In genomic region chr19:23145617-23146415, GRCh38 we compare ENCODE assay signal across 20 cellular contexts. TPM values are rescaled to one million over a fixed set of nuclear protein-coding genes. Genes with fewer than 3 reads are reported as not detected.
DNase-seq lines count a peak whose midpoint lies in the region; ATAC-seq, FAIRE-seq and TF ChIP-seq lines count a peak whose summit lies in the region.
"Had no signal": no experiment of that assay in that cellular context is flagged by ENCODE, and none has a peak within 500 bp of the region (broad histone marks: within the 10 kb centered on the region; RNA-seq: fewer than 3 reads in every experiment).

No MANE protein-coding gene starts in this region.

- H4K20me1 ChIP-seq in OCI-LY7 (ENCODE audit: insufficient read depth, low read length) (no peaks in the 10 kb centered on the region), H1 (replicated peaks in 1 of 2; ENCODE audit: control insufficient read depth in 1 of 2, insufficient read depth in 2 of 2, low read length in 2 of 2) (no peaks in the 10 kb centered on the region)
- H4K20me1 ChIP-seq: BLaER1 had no signal

- H3K23me2 ChIP-seq in H1 (ENCODE audit: low read depth, low read length) = no peaks in the 10 kb centered on the region

- H3K27me3 ChIP-seq in H1 (replicated peaks in 1 of 4; ENCODE audit: control insufficient read depth in 3 of 4, extremely low read depth in 1 of 4, insufficient read depth in 3 of 4, low read length in 3 of 4) = no peaks in the 10 kb centered on the region
- no peaks in the 10 kb centered on the region for H3K27me3 ChIP-seq in iPS-20b (ENCODE audit: insufficient read depth, low read length)
- H3K27me3 ChIP-seq: BLaER1 had no signal

- intact Hi-C loops in OCI-LY7 (cut with micrococcal nuclease; ENCODE audit: unreplicated experiment) = no loop called here

- no peak overlapping the region for H4K5ac ChIP-seq in H1 (ENCODE audit: insufficient read length, low read depth, low read length)

- no peak overlapping the region for H2BK5ac ChIP-seq in H1 (ENCODE audit: low read depth, low read length)

- H3K9me3 ChIP-seq in OCI-LY7 (ENCODE audit: low read length) (peaks cover 48% of the 10 kb centered on the region), H1 (ENCODE audit: insufficient read depth in 2 of 2, low read depth in 1 of 2, low read length in 1 of 2) (peaks cover 48 to 56% of the 10 kb centered on the region in 2 experiments), iPS-20b (ENCODE audit: insufficient read depth, low read depth, low read length) (peaks cover 86% of the 10 kb centered on the region)

- no peak overlapping the region for H2BK15ac ChIP-seq in H1 (ENCODE audit: low read length)

- in situ Hi-C loops in KBM-7 (cut with MboI; ENCODE audit: low pct_unique_long_range_greater_than_20kb, low sequenced_read_pairs) = no loop called here

- H3K18ac ChIP-seq in H1 (ENCODE audit: extremely low read depth, low read length) = no peak overlapping the region

- no peak for TF ChIP-seq POLR2A in H1 (IDR thresholded peaks at IDR 0.05; ENCODE audit: control extremely low read depth in 1 of 2, low read depth in 2 of 2, low read length in 2 of 2)

- H3K56ac ChIP-seq in H1 (replicated peaks; ENCODE audit: insufficient read length, low read depth, low read length) = no peak overlapping the region

- no peak for TF ChIP-seq RAD21 in H1 (IDR thresholded peaks at IDR 0.05 in 1 of 2, conservative IDR thresholded peaks at IDR 0.05 in 1 of 2; ENCODE audit: low read depth in 2 of 2, low read length in 2 of 2)

- no peak for ATAC-seq in left lobe of liver
- ATAC-seq: CD8-positive, alpha-beta T cell; GM23338 had no signal

- no peak overlapping the region for H3K23ac ChIP-seq in H1 (ENCODE audit: insufficient read length)

- BruUV-seq in OCI-LY7 (replicated peaks; lab: Mats Ljungman, UMichigan) = TSS peak; percentile 41

- H2AK5ac ChIP-seq in H1 (ENCODE audit: low read depth, low read length) = no peak overlapping the region

- H3K4me2 ChIP-seq in OCI-LY7 (ENCODE audit: low read length) = no peak overlapping the region
- H3K4me2 ChIP-seq in H1 (ENCODE audit: insufficient read depth in 1 of 2, low read depth in 2 of 2, low read length in 2 of 2) = no peak overlapping the region
- H3K4me2 ChIP-seq: BLaER1, GM23338 had no signal

- WGBS in H1 (ENCODE audit: extremely low coverage in 1 of 2, insufficient coverage in 1 of 2, insufficient read length in 1 of 2, insufficient replicate concordance in 2 of 2, low coverage in 1 of 2, low lambda C conversion rate in 2 of 2, missing lambda C conversion rate in 1 of 2), 2 experiments = 88% methylated on average over 3 of the region's 3 CpGs; no CpG with 5 or more reads in 1 of the 2 experiments

- H3K4me1 ChIP-seq in OCI-LY7 (ENCODE audit: insufficient read depth, low read length, poor library complexity, severe bottlenecking) = no peaks in the 10 kb centered on the region
- H3K4me1 ChIP-seq in H1 (replicated peaks in 1 of 4; ENCODE audit: control insufficient read depth in 3 of 4, insufficient read depth in 4 of 4, low read length in 3 of 4) = no peaks in the 10 kb centered on the region
- no peaks in the 10 kb centered on the region for H3K4me1 ChIP-seq in iPS-20b (ENCODE audit: insufficient read depth, low read length)
- H3K4me1 ChIP-seq: BLaER1 had no signal

- H2BK12ac ChIP-seq in H1 (ENCODE audit: low read depth, low read length) = no peak overlapping the region

- TF ChIP-seq EP300 in H1 (IDR thresholded peaks at IDR 0.05; ENCODE audit: borderline replicate concordance in 1 of 2, low read depth in 2 of 2, low read length in 2 of 2) = no peak

- H2BK120ac ChIP-seq in H1 (replicated peaks; ENCODE audit: low read depth, low read length) = no peak overlapping the region

- no peak overlapping the region for H3K27ac ChIP-seq in OCI-LY7 (ENCODE audit: low read depth, low read length, poor library complexity, severe bottlenecking)
- H3K27ac ChIP-seq in H1 (ENCODE audit: low read depth, low read length) = no peak overlapping the region
- H3K27ac ChIP-seq in iPS-20b (ENCODE audit: low read length) = no peak overlapping the region
- H3K27ac ChIP-seq: BLaER1, C4-2B had no signal

- H3K79me2 ChIP-seq in OCI-LY7 (ENCODE audit: insufficient read depth, low read depth, low read length) = no peaks in the 10 kb centered on the region
- no peaks in the 10 kb centered on the region for H3K79me2 ChIP-seq in H1 (ENCODE audit: control insufficient read depth in 1 of 2, insufficient read depth in 2 of 2, low read length in 2 of 2)

- CTCF ChIA-PET in OCI-LY7 (lab: Charles Lee; ENCODE audit: unreplicated experiment) = no interaction called here
- CTCF ChIA-PET in H1 (lab: Charles Lee; ENCODE audit: partially characterized antibody) = no interaction called here

- H3K36me3 ChIP-seq in OCI-LY7 (ENCODE audit: insufficient read depth, low read length) (peaks cover 60% of the 10 kb centered on the region), H1 (ENCODE audit: control insufficient read depth in 2 of 4, insufficient read depth in 4 of 4, low read length in 3 of 4) (peaks cover 0 to 58% (median 21%) of the 10 kb centered on the region in 4 experiments; a peak in 3 of 8 replicates), iPS-20b (ENCODE audit: insufficient read depth, low read depth, low read length) (peaks cover 52% of the 10 kb centered on the region)

- no peak overlapping the region for H4K91ac ChIP-seq in H1 (replicated peaks; ENCODE audit: insufficient read length, low read length)

- no peaks in the 10 kb centered on the region for H3K9me2 ChIP-seq in OCI-LY7 (ENCODE audit: insufficient read depth, low read length)

- POLR2A ChIA-PET in OCI-LY7 (lab: Charles Lee) (no interaction called here), H1 (lab: Charles Lee; ENCODE audit: partially characterized antibody) (interaction anchor here (1.5 kb wide), 1 partner anchor 17 kb away, joined by 4 read pairs; no protein-coding TSS in a partner anchor)

- H4K8ac ChIP-seq in H1 (ENCODE audit: extremely low read depth, insufficient read depth, low read length) = no peak overlapping the region

- no peak overlapping the region for H3K4me3 ChIP-seq in OCI-LY7 (ENCODE audit: low read depth, low read length, poor library complexity, severe bottlenecking)
- no peak overlapping the region for H3K4me3 ChIP-seq in H1 (ENCODE audit: extremely low read depth in 1 of 4, insufficient read depth in 2 of 4, low read depth in 3 of 4, low read length in 4 of 4)
- H3K4me3 ChIP-seq in iPS-20b (ENCODE audit: low read length) = 0 out of 2 replicates have a peak overlapping the region, but pooled peaks have one; percentile 7
- H3K4me3 ChIP-seq: BLaER1, GM23338 had no signal

- H2AFZ ChIP-seq in OCI-LY7 (ENCODE audit: low read length) (no peak overlapping the region), H1 (ENCODE audit: low read length) (no peak overlapping the region)
- H2AFZ ChIP-seq: GM23338 had no signal

- no peak overlapping the region for H3K9ac ChIP-seq in H1 (replicated peaks in 1 of 4; ENCODE audit: extremely low read depth in 1 of 4, low read depth in 3 of 4, low read length in 3 of 4)
- H3K9ac ChIP-seq in iPS-20b (ENCODE audit: low read depth, low read length) = no peak overlapping the region
- H3K9ac ChIP-seq: BLaER1 had no signal

- H2BK20ac ChIP-seq in H1 (ENCODE audit: low read length) = no peak overlapping the region

- DNase-seq in OCI-LY7 (ENCODE audit: low spot score) (no peak), H1 (ENCODE audit: low read depth in 1 of 2, low spot score in 2 of 2) (no peak), KBM-7 (no peak), left lobe of liver (ENCODE audit: low spot score) (no peak), GOT3 (lab: John Stamatoyannopoulos, UW) (no peak), T-helper 1 cell (no peak)
- DNase-seq: CD4-positive, CD25-positive, alpha-beta regulatory T cell; CD8-positive, alpha-beta T cell; DMS 273 treated with DMSO at 0.1 percent for 48 hours; DMS79 treated with DMSO at 0.1 percent for 48 hours; GF-D8; H7; HCEC 1CT had no signal

- no peak overlapping the region for H3K4ac ChIP-seq in H1 (replicated peaks; ENCODE audit: insufficient read length, low read depth, low read length)

- no peak overlapping the region for H3K14ac ChIP-seq in H1 (ENCODE audit: insufficient read length)

- FAIRE-seq in H1 (lab: Jason Lieb, UNC) = no peak
- FAIRE-seq: D721Med, GM12891, GM18507 had no signal

- no peaks in the 10 kb centered on the region for H3K79me1 ChIP-seq in H1 (ENCODE audit: low read depth, low read length)

- no peak for TF ChIP-seq CTCF in OCI-LY7 (conservative IDR thresholded peaks at IDR 0.05; ENCODE audit: low read length)
- no peak for TF ChIP-seq CTCF in H1 (IDR thresholded peaks at IDR 0.05; ENCODE audit: control extremely low read depth in 1 of 3, insufficient read depth in 1 of 3, low read depth in 1 of 3, low read length in 3 of 3)

TF ChIP-seq in H1, 55 proteins besides CTCF, POLR2A, EP300 and RAD21:
- TF ChIP-seq YY1 (IDR thresholded peaks at IDR 0.05; ENCODE audit: low read depth, low read length) (no peak), MAX (IDR thresholded peaks at IDR 0.05) (no peak), RBBP5 (IDR thresholded peaks at IDR 0.05; ENCODE audit: borderline replicate concordance, low read depth, low read length) (no peak), RXRA (IDR thresholded peaks at IDR 0.05; ENCODE audit: insufficient read depth, low read depth, low read length) (no peak), ZNF274 (IDR thresholded peaks at IDR 0.05; ENCODE audit: borderline replicate concordance, extremely low read depth, low read length) (peak; percentile 85), NANOG (IDR thresholded peaks at IDR 0.05; ENCODE audit: insufficient read depth, low read depth, low read length, poor library complexity, severe bottlenecking) (no peak), TAF1 (IDR thresholded peaks at IDR 0.05; ENCODE audit: low read depth, low read length) (no peak)

RNA-seq across cellular contexts. Expression of gene ZNF730, which starts 29.0 kb away (rescaled TPM):
- 19.6 and 36.2 TPM in 2 replicates for total RNA-seq in OCI-LY7 (2014; rRNA removed; shearing (Covaris generic))
- total RNA-seq in OCI-LY7 (2022) = 27.9 and 30.6 TPM in 2 replicates
- 24.7 and 29.4 TPM in 2 replicates for total RNA-seq in H1 (2021; fragmentation: NEBNext Ultra II Directional; extraction: Animal tissue kit (Norgen Biotek cat#: 25700))
- polyA plus RNA-seq in H1 (2011; rRNA removed) = 5.2 and 7.0 TPM in 2 replicates
- polyA plus RNA-seq in H1 (2011; cell fraction: cytosol; rRNA removed) = 10.5 TPM
- 8.7 TPM for polyA plus RNA-seq in H1 (2011; cell fraction: nucleus; rRNA removed)
- 5.4 to 11.5 TPM (median 7.0 TPM) in 4 replicates for polyA plus RNA-seq in H1 (2012, experiment 1 of 2)
- polyA plus RNA-seq in H1 (2012, experiment 2 of 2) = 1.2 TPM
- polyA plus RNA-seq in H1 (2013, experiment 1 of 2) = 22.2 TPM
- polyA plus RNA-seq in H1 (2013, experiment 2 of 2) = 19.1 TPM
- polyA minus RNA-seq in H1 (2011; rRNA and poly(A)+ RNA removed) = 25.6 and 32.7 TPM in 2 replicates
- 22.2 TPM for polyA minus RNA-seq in H1 (2011; cell fraction: cytosol; rRNA and poly(A)+ RNA removed)
- 95.4 TPM for polyA minus RNA-seq in H1 (2011; cell fraction: nucleus; rRNA and poly(A)+ RNA removed)
- not detected for total RNA-seq in left lobe of liver
- total RNA-seq: CD8-positive, alpha-beta T cell had no signal

Comparison
In these comparisons a context has a peak if more than half of its experiments do, and no peak if none do; other contexts are left out.
1. RNA of gene ZNF730, which starts 29.0 kb away (total RNA-seq): 19.6 to 36.2 TPM in OCI-LY7 and 24.7 to 29.4 TPM in H1; not detected in left lobe of liver (single experiment); every median in the first group is over 10 times any median in the second.